6 cellular contexts compared by ENCODE assay signal in genomic region chr3:114206342-114206741, GRCh38. TPM values are rescaled to one million over a fixed set of nuclear protein-coding genes. Genes with fewer than 3 reads are reported as not detected.
"Had no signal": no experiment of that assay in that cellular context is flagged by ENCODE, and none has a peak within 500 bp of the region (broad histone marks: within the 10 kb centered on the region; RNA-seq: fewer than 3 reads in every experiment).

No MANE protein-coding gene starts in this region.

- H3K4me3 Mint-ChIP-seq: GM23338, H9 had no signal

- H3K27ac Mint-ChIP-seq: GM23338, H9 had no signal

- ATAC-seq: GM23338 had no signal

- DNase-seq: H9, HCEC 1CT, IMR-90 had no signal

RNA-seq across cellular contexts. Expression of gene DRD3, which starts 27.5 kb away (rescaled TPM):
- total RNA-seq: H9, HT-29, IMR-90 had no signal

RNA-seq across cellular contexts. Expression of gene ZNF80, which starts 31.0 kb away (rescaled TPM):
- total RNA-seq: GM23338, H1, H9, HT-29, IMR-90 had no signal
